Comparison of ENCODE assay signal across 8 cellular contexts in genomic region chr2:130371723-130372054, GRCh38. TPM values are rescaled to one million over a fixed set of nuclear protein-coding genes. Genes with fewer than 3 reads are reported as not detected.
DNase-seq lines count a peak whose midpoint lies in the region; ATAC-seq, FAIRE-seq and TF ChIP-seq lines count a peak whose summit lies in the region.

No MANE protein-coding gene starts in this region.

- in situ Hi-C loops in K562 (cut with MboI), result no loop called here

- CTCF ChIA-PET in K562 (lab: Yijun Ruan, JAX; ENCODE audit: low intra/inter-chr PET ratio), result interaction anchor here (1.4 kb wide), 1 partner anchor 16 kb away, joined by 8 read pairs; the partner anchor contains the start of gene PTPN18

- H3K4me1 ChIP-seq in ES-I3 (ENCODE audit: insufficient read depth, low read length) (peaks cover 13% of the 10 kb centered on the region), K562 (replicated peaks in 1 of 2; ENCODE audit: control insufficient read depth in 2 of 2, insufficient read depth in 2 of 2, low read length in 2 of 2) (peaks cover 31 to 42% of the 10 kb centered on the region in 2 experiments; a peak in 4 of 5 replicates), tibial artery (peaks cover 0 to 34% (median 22%) of the 10 kb centered on the region in 4 donors)

- H3K9me3 ChIP-seq in ES-I3 (ENCODE audit: control insufficient read depth, insufficient read depth, low read length), result no peaks in the 10 kb centered on the region
- peaks cover 3% of the 10 kb centered on the region; the same call in 1 of the 2 replicates for H3K9me3 ChIP-seq in K562 (replicated peaks; ENCODE audit: control insufficient read depth, insufficient read depth, low read depth, low read length)
- H3K9me3 ChIP-seq in tibial artery, result no peaks in the 10 kb centered on the region

- H4K20me1 ChIP-seq in K562 (replicated peaks; ENCODE audit: control insufficient read depth, insufficient read depth, low read length), result no peaks in the 10 kb centered on the region

- no peaks in the 10 kb centered on the region for H3K27me3 ChIP-seq in K562 (ENCODE audit: control insufficient read depth in 2 of 2, insufficient read depth in 2 of 2, low read length in 2 of 2)
- H3K27me3 ChIP-seq in tibial artery, result no peaks in the 10 kb centered on the region

- TF ChIP-seq CTCF in K562 (IDR thresholded peaks at IDR 0.05 in 2 of 3, conservative IDR thresholded peaks at IDR 0.05 in 1 of 3; ENCODE audit: insufficient read depth in 2 of 3, low read depth in 1 of 3, low read length in 3 of 3) (no peak), lower leg skin (IDR thresholded peaks at IDR 0.05) (no peak), tibial artery (IDR thresholded peaks at IDR 0.05) (no peak)

- peak; percentile 81 for DNase-seq in NCI-H146 (lab: John Stamatoyannopoulos, UW)
- DNase-seq in K562 (ENCODE audit: extremely low read depth in 1 of 4, low spot score in 3 of 4), result peak in 1 of 4 experiments; percentile 62
- no peak for DNase-seq in lower leg skin (ENCODE audit: low spot score in 2 of 2)
- no peak for DNase-seq in tibial artery
- DNase-seq in stimulated activated naive CD4-positive, alpha-beta T cell (lab: John Stamatoyannopoulos, UW), result no peak

- ATAC-seq in GM21717 (IDR thresholded peaks at IDR 0.05; ENCODE audit: unreplicated experiment) (peak; percentile 26), K562 (peak; percentile 17), GM21515 (IDR thresholded peaks at IDR 0.05; ENCODE audit: unreplicated experiment) (no peak)

- peak; percentile 23 for FAIRE-seq in K562 (lab: Jason Lieb, UNC)

- intact Hi-C loops in K562 (cut with micrococcal nuclease) (loop anchor here (1.0 kb wide), 1 partner anchor 29 kb away; the partner anchor contains the start of gene IMP4), lower leg skin (cut with DNase I; ENCODE audit: low total_unique reads) (no loop called here), tibial artery (cut with DNase I; ENCODE audit: low total_unique reads) (no loop called here)

- no peak for TF ChIP-seq RAD21 in K562 (CRISPR knock-in tag; conservative IDR thresholded peaks at IDR 0.05 in 1 of 2, IDR thresholded peaks at IDR 0.05 in 1 of 2)

- peak overlapping the region; percentile 74 for H3K4me3 ChIP-seq in K562
- peak overlapping the region; percentile 81 for H3K4me3 ChIP-seq in lower leg skin (ENCODE audit: low read depth, poor library complexity, severe bottlenecking)
- peak overlapping the region; percentile 91 to 93 for H3K4me3 ChIP-seq in tibial artery

- H3K27ac ChIP-seq in K562 (ENCODE audit: extremely low read depth, low read depth, low read length) (peak overlapping the region; percentile 81), tibial artery (peak overlapping the region; percentile 76 to 88)

- POLR2A ChIA-PET in K562 (lab: Yijun Ruan, JAX), result no interaction called here

- H3K4me2 ChIP-seq in K562 (ENCODE audit: insufficient read depth, low read length), result peak overlapping the region; percentile 88

- H3K79me2 ChIP-seq in K562 (ENCODE audit: control insufficient read depth, insufficient read depth, low read length), result peaks cover 44% of the 10 kb centered on the region

- TSS peak; percentile 83 for BruUV-seq in K562 (replicated peaks; lab: Mats Ljungman, UMichigan)

- no peak for TF ChIP-seq EP300 in K562 (IDR thresholded peaks at IDR 0.05; ENCODE audit: low read length)

- 28% methylated on average over 15 of the region's 18 CpGs for WGBS in K562 (ENCODE audit: insufficient coverage, low coverage, missing lambda C conversion rate)
- 62 to 63% methylated on average over 18 of the region's 18 CpGs for WGBS in lower leg skin, 2 donors

- H3K36me3 ChIP-seq in ES-I3 (ENCODE audit: insufficient read depth, low read length), result no peaks in the 10 kb centered on the region
- peaks cover 47% of the 10 kb centered on the region; the same call in 2 of the 3 replicates for H3K36me3 ChIP-seq in K562 (ENCODE audit: control insufficient read depth, insufficient read depth, low read length)
- H3K36me3 ChIP-seq in tibial artery, result peaks cover 0 to 16% (median 6%) of the 10 kb centered on the region in 3 donors

- H3K9ac ChIP-seq in ES-I3 (ENCODE audit: low read depth, low read length) (peak overlapping the region; percentile 91), K562 (ENCODE audit: insufficient read depth in 1 of 2, low read depth in 2 of 2, low read length in 2 of 2) (peak overlapping the region; percentile 88 to 98)

- no peaks in the 10 kb centered on the region for H3K9me1 ChIP-seq in K562 (ENCODE audit: control insufficient read depth, insufficient read depth, low read length)

- H2AFZ ChIP-seq in K562 (ENCODE audit: low read depth, low read length), result peak overlapping the region; percentile 95

- TF ChIP-seq POLR2A in K562 (conservative IDR thresholded peaks at IDR 0.05) (no peak), lower leg skin (IDR thresholded peaks at IDR 0.05) (no peak)

TF ChIP-seq in K562, 482 proteins besides CTCF, POLR2A, EP300 and RAD21 (continues in another document):
- TF ChIP-seq PML (IDR thresholded peaks at IDR 0.05; ENCODE audit: low read length) (no peak), HMG20B (CRISPR knock-in tag; IDR thresholded peaks at IDR 0.05) (no peak), ELF4 (CRISPR knock-in tag; IDR thresholded peaks at IDR 0.05) (peak; percentile 92), FOXK2 (conservative IDR thresholded peaks at IDR 0.05 in 1 of 2, IDR thresholded peaks at IDR 0.05 in 1 of 2; ENCODE audit: low read depth in 2 of 2) (0 out of 4 replicates have a peak, but pooled peaks of 1 of the 2 experiments have one; percentile 35), PHF20 (IDR thresholded peaks at IDR 0.05; ENCODE audit: partially characterized antibody) (peak; percentile 34), ARID1B (IDR thresholded peaks at IDR 0.05) (0 out of 2 replicates have a peak, but pooled peaks have one; percentile 20), SMARCB1 (IDR thresholded peaks at IDR 0.05; ENCODE audit: insufficient read length, low read depth) (no peak), CSDE1 (IDR thresholded peaks at IDR 0.05) (no peak), HNRNPH1 (optimal IDR thresholded peaks at IDR 0.05; ENCODE audit: low read depth, low read length) (no peak)
- TF ChIP-seq, protein P1, sequence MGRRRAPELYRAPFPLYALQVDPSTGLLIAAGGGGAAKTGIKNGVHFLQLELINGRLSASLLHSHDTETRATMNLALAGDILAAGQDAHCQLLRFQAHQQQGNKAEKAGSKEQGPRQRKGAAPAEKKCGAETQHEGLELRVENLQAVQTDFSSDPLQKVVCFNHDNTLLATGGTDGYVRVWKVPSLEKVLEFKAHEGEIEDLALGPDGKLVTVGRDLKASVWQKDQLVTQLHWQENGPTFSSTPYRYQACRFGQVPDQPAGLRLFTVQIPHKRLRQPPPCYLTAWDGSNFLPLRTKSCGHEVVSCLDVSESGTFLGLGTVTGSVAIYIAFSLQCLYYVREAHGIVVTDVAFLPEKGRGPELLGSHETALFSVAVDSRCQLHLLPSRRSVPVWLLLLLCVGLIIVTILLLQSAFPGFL (CRISPR knock-in tag; IDR thresholded peaks at IDR 0.05), result no peak

RNA-seq across cellular contexts. Expression of gene PTPN18, which starts 15.8 kb away (rescaled TPM):
- 213 and 354 TPM in 2 replicates for total RNA-seq in K562 (2011; cell fraction: chromatin; rRNA removed; ENCODE audit: low replicate concordance)
- 191 TPM in 2 replicates for total RNA-seq in K562 (2011; cell fraction: nucleolus; rRNA removed)
- total RNA-seq in K562 (2011; cell fraction: nucleoplasm; rRNA removed), result 220 and 291 TPM in 2 replicates
- total RNA-seq in K562 (2014; rRNA removed) (49.6 and 57.0 TPM in 2 replicates), K562 (2014; rRNA removed; fragmentation: Illumina TruSeq; extraction: Trizol) (36.9 and 37.6 TPM in 2 replicates), K562 (2015; rRNA removed; fragmentation: Illumina TruSeq; extraction: Trizol) (35.2 and 38.5 TPM in 2 replicates), K562 (2021) (64.0 and 64.4 TPM in 2 replicates), lower leg skin (10 to 100 TPM; 18.7 to 31.1 (median 25.4) TPM)
- polyA plus RNA-seq in K562 (2011; rRNA removed) (51.0 and 58.7 TPM in 2 replicates), K562 (2014; fragmentation: Illumina TruSeq; extraction: Trizol) (79.5 and 90.7 TPM in 2 replicates), K562 (2014; fragmentation: Nextera tagmentation; extraction: Ambion mirVana) (10 to 100 TPM; 11.6 to 19.3 TPM), K562 (2014; rRNA removed) (67.4 and 76.7 TPM in 2 replicates)
- polyA plus RNA-seq in K562 (2011; cell fraction: cytosol; rRNA removed), result 53.2 and 74.2 TPM in 2 replicates
- 140 and 232 TPM in 2 replicates for polyA plus RNA-seq in K562 (2011; cell fraction: nucleus; rRNA removed)
- polyA plus RNA-seq in K562 (2012), result 44.4 and 61.5 TPM in 2 replicates
- 42.3 and 45.7 TPM in 2 replicates for polyA minus RNA-seq in K562 (2011; rRNA and poly(A)+ RNA removed)
- 31.4 and 33.8 TPM in 2 replicates for polyA minus RNA-seq in K562 (2011; cell fraction: cytosol; rRNA and poly(A)+ RNA removed)
- polyA minus RNA-seq in K562 (2011; cell fraction: nucleus; rRNA and poly(A)+ RNA removed), result 74.3 and 76.3 TPM in 2 replicates

RNA-seq across cellular contexts. Expression of gene IMP4, which starts 29.0 kb away (rescaled TPM):
- total RNA-seq in K562 (2011; cell fraction: chromatin; rRNA removed; ENCODE audit: low replicate concordance), result 74.0 and 256 TPM in 2 replicates
- total RNA-seq in K562 (2011; cell fraction: nucleolus; rRNA removed), result 209 and 220 TPM in 2 replicates
- 139 and 147 TPM in 2 replicates for total RNA-seq in K562 (2011; cell fraction: nucleoplasm; rRNA removed)
- total RNA-seq in K562 (2014; rRNA removed) (187 and 239 TPM in 2 replicates), K562 (2014; rRNA removed; fragmentation: Illumina TruSeq; extraction: Trizol) (42.1 and 52.9 TPM in 2 replicates), K562 (2015; rRNA removed; fragmentation: Illumina TruSeq; extraction: Trizol) (97.8 and 103 TPM in 2 replicates), K562 (2021) (164 and 167 TPM in 2 replicates), lower leg skin (10 to 100 TPM; 84.8 to 98.1 (median 97.0) TPM)
- polyA plus RNA-seq in K562 (2011; rRNA removed) (127 and 158 TPM in 2 replicates), K562 (2014; fragmentation: Illumina TruSeq; extraction: Trizol) (100.0 and 155 TPM in 2 replicates), K562 (2014; fragmentation: Nextera tagmentation; extraction: Ambion mirVana) (10 to 100 TPM; 35.4 to 53.3 TPM), K562 (2014; rRNA removed) (209 and 231 TPM in 2 replicates)
- 271 and 517 TPM in 2 replicates for polyA plus RNA-seq in K562 (2011; cell fraction: cytosol; rRNA removed)
- polyA plus RNA-seq in K562 (2011; cell fraction: nucleus; rRNA removed), result 407 and 557 TPM in 2 replicates
- 134 and 149 TPM in 2 replicates for polyA plus RNA-seq in K562 (2012)
- polyA minus RNA-seq in K562 (2011; rRNA and poly(A)+ RNA removed), result 51.7 and 70.1 TPM in 2 replicates
- 78.1 and 83.2 TPM in 2 replicates for polyA minus RNA-seq in K562 (2011; cell fraction: cytosol; rRNA and poly(A)+ RNA removed)
- polyA minus RNA-seq in K562 (2011; cell fraction: nucleus; rRNA and poly(A)+ RNA removed), result 115 and 121 TPM in 2 replicates
